1 cellular context compared by ENCODE assay signal in genomic region chr4:148849581-148849980, GRCh38.
TF ChIP-seq lines count a peak whose summit lies in the region.

No MANE protein-coding gene starts in this region.

TF ChIP-seq in liver, 16 proteins besides CTCF, POLR2A, EP300 and RAD21 (continued from another document):
- no peak for TF ChIP-seq REST (IDR thresholded peaks at IDR 0.05)
- TF ChIP-seq MAX (IDR thresholded peaks at IDR 0.05): no peak
- TF ChIP-seq TAF1 (conservative IDR thresholded peaks at IDR 0.05): no peak
- TF ChIP-seq NR2F2 (IDR thresholded peaks at IDR 0.05): no peak
- TF ChIP-seq RXRA (IDR thresholded peaks at IDR 0.05): no peak
- no peak for TF ChIP-seq YY1 (IDR thresholded peaks at IDR 0.05)
- no peak for TF ChIP-seq FOXA1 (IDR thresholded peaks at IDR 0.05)
- TF ChIP-seq ATF3 (IDR thresholded peaks at IDR 0.05): no peak
- no peak for TF ChIP-seq JUND (IDR thresholded peaks at IDR 0.05)
- TF ChIP-seq ZBTB33 (IDR thresholded peaks at IDR 0.05): no peak
